In genomic region chr1:155002479-155003226, GRCh38 we compare ENCODE assay signal across 1 cellular context.
TF ChIP-seq lines count a peak whose summit lies in the region.

Gene ZBTB7B (plus strand): TSS chr1:155002802. CDS start chr1:155014661, 11,859 bp downstream.

TF ChIP-seq in HepG2, 621 proteins besides CTCF, POLR2A, EP300 and RAD21 (continued from another document and continues in another):
- no peak for TF ChIP-seq HNF1A (IDR thresholded peaks at IDR 0.05; ENCODE audit: low read depth)
- 0 out of 2 replicates have a peak, but pooled peaks have one; percentile 6 for TF ChIP-seq HNF1A (CRISPR knock-in tag; IDR thresholded peaks at IDR 0.05; ENCODE audit: borderline replicate concordance)
- TF ChIP-seq NRL (CRISPR knock-in tag; IDR thresholded peaks at IDR 0.05; ENCODE audit: borderline replicate concordance): no peak
- TF ChIP-seq ETS1 (CRISPR knock-in tag; IDR thresholded peaks at IDR 0.05): no peak
- peak; percentile 83 for TF ChIP-seq PATZ1 (CRISPR knock-in tag; IDR thresholded peaks at IDR 0.05)
- TF ChIP-seq CENPBD1 (CRISPR knock-in tag; IDR thresholded peaks at IDR 0.05; ENCODE audit: borderline replicate concordance, low read depth): no peak
- TF ChIP-seq ZNF549 (CRISPR knock-in tag; IDR thresholded peaks at IDR 0.05): no peak
- TF ChIP-seq ZNF740 (CRISPR knock-in tag; IDR thresholded peaks at IDR 0.05): peak; percentile 27
- TF ChIP-seq ZNF589 (CRISPR knock-in tag; conservative IDR thresholded peaks at IDR 0.05): no peak
- no peak; the same call in 1 of the 2 replicates for TF ChIP-seq ZNF430 (CRISPR knock-in tag; IDR thresholded peaks at IDR 0.05)
- TF ChIP-seq ZNF383 (CRISPR knock-in tag; IDR thresholded peaks at IDR 0.05; ENCODE audit: borderline replicate concordance): no peak
- 0 out of 2 replicates have a peak, but pooled peaks have one; percentile 32 for TF ChIP-seq SAP130 (CRISPR knock-in tag; IDR thresholded peaks at IDR 0.05; ENCODE audit: low read depth)
- TF ChIP-seq TSC22D2 (CRISPR knock-in tag; IDR thresholded peaks at IDR 0.05; ENCODE audit: borderline replicate concordance): no peak
- 0 out of 2 replicates have a peak, but pooled peaks have one; percentile 2 for TF ChIP-seq ZSCAN30 (CRISPR knock-in tag; IDR thresholded peaks at IDR 0.05)
- TF ChIP-seq ZNF720 (CRISPR knock-in tag; IDR thresholded peaks at IDR 0.05): no peak
- TF ChIP-seq ZEB1 (IDR thresholded peaks at IDR 0.05; ENCODE audit: insufficient replicate concordance, low read depth): peak; percentile 69
- no peak for TF ChIP-seq ARID2 (CRISPR knock-in tag; IDR thresholded peaks at IDR 0.05; ENCODE audit: borderline replicate concordance)
- no peak for TF ChIP-seq ZNF552 (CRISPR knock-in tag; IDR thresholded peaks at IDR 0.05; ENCODE audit: borderline replicate concordance)
- TF ChIP-seq ZBTB42 (CRISPR knock-in tag; IDR thresholded peaks at IDR 0.05): no peak
- TF ChIP-seq ZNF550 (CRISPR knock-in tag; IDR thresholded peaks at IDR 0.05; ENCODE audit: borderline replicate concordance): no peak
- no peak for TF ChIP-seq AGO1 (IDR thresholded peaks at IDR 0.05; ENCODE audit: low read depth, low read length, poor library complexity, severe bottlenecking)
- TF ChIP-seq HOXD1 (CRISPR knock-in tag; IDR thresholded peaks at IDR 0.05): no peak
- TF ChIP-seq ZBTB7A (CRISPR knock-in tag; IDR thresholded peaks at IDR 0.05): 0 out of 2 replicates have a peak, but pooled peaks have one; percentile 21
- TF ChIP-seq ZGPAT (CRISPR knock-in tag; IDR thresholded peaks at IDR 0.05): no peak
- TF ChIP-seq ZNF275 (CRISPR knock-in tag; IDR thresholded peaks at IDR 0.05; ENCODE audit: borderline replicate concordance): no peak
- TF ChIP-seq CEBPB (IDR thresholded peaks at IDR 0.05; ENCODE audit: borderline replicate concordance, low read depth, low read length): no peak
- TF ChIP-seq LCORL (IDR thresholded peaks at IDR 0.05): no peak
- 0 out of 2 replicates have a peak, but pooled peaks have one; percentile 0 for TF ChIP-seq LCORL (CRISPR knock-in tag; IDR thresholded peaks at IDR 0.05)
- TF ChIP-seq RBFOX2 (IDR thresholded peaks at IDR 0.05; ENCODE audit: low read depth, low read length): peak; percentile 41; the same call in 1 of the 2 replicates
- TF ChIP-seq ZNF296 (CRISPR knock-in tag; conservative IDR thresholded peaks at IDR 0.05): no peak
- peak; percentile 43; the same call in 1 of the 2 replicates for TF ChIP-seq SIN3A (IDR thresholded peaks at IDR 0.05; ENCODE audit: borderline replicate concordance, low read depth, low read length)
- no peak; the same call in 1 of the 2 replicates for TF ChIP-seq HDAC1 (CRISPR knock-in tag; IDR thresholded peaks at IDR 0.05)
- no peak for TF ChIP-seq ZNF276 (CRISPR knock-in tag; IDR thresholded peaks at IDR 0.05; ENCODE audit: low read depth)
- TF ChIP-seq MEIS1 (CRISPR knock-in tag; IDR thresholded peaks at IDR 0.05; ENCODE audit: borderline replicate concordance): no peak
- no peak for TF ChIP-seq SMARCE1 (IDR thresholded peaks at IDR 0.05; ENCODE audit: borderline replicate concordance)
- TF ChIP-seq FOXA1 (IDR thresholded peaks at IDR 0.05): no peak
- TF ChIP-seq FOXA1 (CRISPR knock-in tag; IDR thresholded peaks at IDR 0.05): no peak
- no peak for TF ChIP-seq ZNF124 (CRISPR knock-in tag; IDR thresholded peaks at IDR 0.05)
- no peak for TF ChIP-seq ZNF33A (CRISPR knock-in tag; IDR thresholded peaks at IDR 0.05; ENCODE audit: borderline replicate concordance)
- 0 out of 2 replicates have a peak, but pooled peaks have one; percentile 54 for TF ChIP-seq ZNF879 (CRISPR knock-in tag; IDR thresholded peaks at IDR 0.05)
- no peak for TF ChIP-seq ZNF460 (CRISPR knock-in tag; IDR thresholded peaks at IDR 0.05; ENCODE audit: borderline replicate concordance)
- no peak for TF ChIP-seq ZNF577 (CRISPR knock-in tag; IDR thresholded peaks at IDR 0.05; ENCODE audit: borderline replicate concordance, low read depth)
- no peak for TF ChIP-seq ZNF788 (CRISPR knock-in tag; IDR thresholded peaks at IDR 0.05; ENCODE audit: borderline replicate concordance)
- no peak for TF ChIP-seq JARID2 (CRISPR knock-in tag; IDR thresholded peaks at IDR 0.05; ENCODE audit: insufficient replicate concordance)
- peak; percentile 78; the same call in 1 of the 2 replicates for TF ChIP-seq ZBTB10 (CRISPR knock-in tag; IDR thresholded peaks at IDR 0.05; ENCODE audit: borderline replicate concordance)
- TF ChIP-seq ZNF335 (CRISPR knock-in tag; IDR thresholded peaks at IDR 0.05): no peak
- 0 out of 2 replicates have a peak, but pooled peaks have one; percentile 4 for TF ChIP-seq ZNF503 (CRISPR knock-in tag; IDR thresholded peaks at IDR 0.05)
- TF ChIP-seq ZNF205 (CRISPR knock-in tag; IDR thresholded peaks at IDR 0.05): no peak
- TF ChIP-seq ZKSCAN8 (CRISPR knock-in tag; IDR thresholded peaks at IDR 0.05; ENCODE audit: borderline replicate concordance): no peak
- no peak for TF ChIP-seq KMT2A (CRISPR knock-in tag; IDR thresholded peaks at IDR 0.05)
- no peak; the same call in 1 of the 2 replicates for TF ChIP-seq ZMAT3 (CRISPR knock-in tag; conservative IDR thresholded peaks at IDR 0.05)
